In the genomic region with DNA sequence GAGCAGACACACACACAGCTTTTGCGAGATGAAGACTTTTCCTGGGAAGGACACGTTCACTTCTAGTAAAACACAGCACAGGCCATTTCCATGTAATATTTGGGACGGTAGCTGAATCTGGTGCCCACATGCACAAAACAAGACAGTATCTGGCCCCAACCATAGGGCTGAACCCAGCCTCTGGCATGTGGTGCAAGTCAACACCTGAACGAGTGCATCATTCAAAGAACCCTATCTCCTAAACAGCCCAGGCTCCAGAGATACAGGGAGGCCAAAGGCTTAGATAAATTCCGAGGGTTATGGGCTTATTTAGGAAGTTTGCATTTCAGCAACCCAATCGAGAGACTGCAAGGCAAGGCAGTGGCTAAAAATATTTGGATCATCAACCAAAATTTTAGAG, we compare ENCODE assay signal across 19 cellular contexts. TPM values are rescaled to one million over a fixed set of nuclear protein-coding genes. Genes with fewer than 3 reads are reported as not detected.
DNase-seq lines count a peak whose midpoint lies in the region; TF ChIP-seq lines count a peak whose summit lies in the region.
"Had no signal": no experiment of that assay in that cellular context is flagged by ENCODE, and none has a peak within 500 bp of the region (broad histone marks: within the 10 kb centered on the region; RNA-seq: fewer than 3 reads in every experiment).

No MANE protein-coding gene starts in this region.

- CTCF ChIA-PET in activated naive CD4-positive, alpha-beta T cell treated with anti-CD3 and anti-CD28 coated beads, Interleukin-2, amount 10 ng/mL, durations not matched to agents 7 days and 5 days (lab: Charles Lee) = no interaction called here

- DNase-seq in activated naive CD4-positive, alpha-beta T cell treated with anti-CD3 and anti-CD28 coated beads, Interleukin-2, amount 10 ng/mL, durations not matched to agents 7 days and 5 days = peak; percentile 3
- DNase-seq in activated naive CD4-positive, alpha-beta T cell (lab: John Stamatoyannopoulos, UW) = no peak
- peak; percentile 26 for DNase-seq in ecto neural progenitor cell (ENCODE audit: low spot score)
- no peak for DNase-seq in neural progenitor cell (ENCODE audit: low spot score)
- DNase-seq in NAMALWA (ENCODE audit: low spot score) = no peak
- no peak for DNase-seq in NCI-H1694 (lab: John Stamatoyannopoulos, UW)
- no peak for DNase-seq in NCI-H1417 (lab: John Stamatoyannopoulos, UW)
- no peak for DNase-seq in GM10266 (ENCODE audit: extremely low spot score)
- DNase-seq: activated CD4-positive, alpha-beta T cell treated with anti-CD3 and anti-CD28 coated beads, Interleukin-2, amount 10 ng/mL, durations not matched to agents 7 days and 5 days; activated gamma-delta T cell treated with Interleukin-2 at 50 U/mL for 16 hours; Calu3; NCI-H2107; NCI-H446 treated with DMSO at 0.1 percent for 48 hours; psoas muscle; SK-N-SH; stimulated activated naive CD8-positive, alpha-beta T cell treated with anti-CD3 and anti-CD28 coated beads, Interleukin-15, amount 100 ng/mL, for 72 hours; T-helper 17 cell had no signal

- H2AFZ ChIP-seq in neural progenitor cell (replicated peaks) = no peak overlapping the region

- H3F3A ChIP-seq in neural progenitor cell (ENCODE audit: low read depth) = peaks cover 28% of the 10 kb centered on the region

- H4K20me1 ChIP-seq in neural progenitor cell (ENCODE audit: low read depth) = peaks cover 16% of the 10 kb centered on the region

- H3K27ac Mint-ChIP-seq in activated naive CD4-positive, alpha-beta T cell treated with anti-CD3 and anti-CD28 coated beads, Interleukin-2, amount 10 ng/mL, durations not matched to agents 7 days and 5 days = no peak overlapping the region
- no peak overlapping the region for H3K27ac Mint-ChIP-seq in neural progenitor cell
- H3K27ac Mint-ChIP-seq: stimulated activated naive CD8-positive, alpha-beta T cell treated with anti-CD3 and anti-CD28 coated beads, Interleukin-15, amount 100 ng/mL, for 72 hours; T-helper 17 cell had no signal

- peaks cover 11% of the 10 kb centered on the region for H3K4me1 ChIP-seq in neural progenitor cell

- H3K9me3 ChIP-seq in neural progenitor cell (ENCODE audit: low read depth) = peaks cover 5% of the 10 kb centered on the region

- H3K27me3 ChIP-seq in neural progenitor cell = no peaks in the 10 kb centered on the region
- H3K27me3 ChIP-seq: BLaER1, tibial nerve had no signal

- no peak for TF ChIP-seq CTCF in neural progenitor cell (IDR thresholded peaks at IDR 0.05)
- no peak for TF ChIP-seq CTCF in GM10266 (IDR thresholded peaks at IDR 0.05; ENCODE audit: control insufficient read depth, insufficient read depth, low read depth, missing control alignments)

- peaks cover 6% of the 10 kb centered on the region for H3K36me3 ChIP-seq in neural progenitor cell

- no peak overlapping the region for H3K4me3 ChIP-seq in neural progenitor cell
- H3K4me3 ChIP-seq: BLaER1, psoas muscle, tibial nerve had no signal

- peaks cover 14% of the 10 kb centered on the region for H3K36me3 Mint-ChIP-seq in activated naive CD4-positive, alpha-beta T cell treated with anti-CD3 and anti-CD28 coated beads, Interleukin-2, amount 10 ng/mL, durations not matched to agents 7 days and 5 days
- H3K36me3 Mint-ChIP-seq in neural progenitor cell = peaks cover 12% of the 10 kb centered on the region

- H3K4me1 Mint-ChIP-seq in activated naive CD4-positive, alpha-beta T cell treated with anti-CD3 and anti-CD28 coated beads, Interleukin-2, amount 10 ng/mL, durations not matched to agents 7 days and 5 days = peaks cover 19% of the 10 kb centered on the region
- peaks cover 18% of the 10 kb centered on the region for H3K4me1 Mint-ChIP-seq in neural progenitor cell

- peaks cover 24% of the 10 kb centered on the region for H3K27me3 Mint-ChIP-seq in activated naive CD4-positive, alpha-beta T cell treated with anti-CD3 and anti-CD28 coated beads, Interleukin-2, amount 10 ng/mL, durations not matched to agents 7 days and 5 days
- peaks cover 9% of the 10 kb centered on the region for H3K27me3 Mint-ChIP-seq in neural progenitor cell (ENCODE audit: insufficient read depth, low read depth)
- H3K27me3 Mint-ChIP-seq: stimulated activated naive CD8-positive, alpha-beta T cell treated with anti-CD3 and anti-CD28 coated beads, Interleukin-15, amount 100 ng/mL, for 72 hours had no signal

- no peak overlapping the region for H3K4me3 Mint-ChIP-seq in activated naive CD4-positive, alpha-beta T cell treated with anti-CD3 and anti-CD28 coated beads, Interleukin-2, amount 10 ng/mL, durations not matched to agents 7 days and 5 days
- peak overlapping the region; percentile 3 for H3K4me3 Mint-ChIP-seq in neural progenitor cell

- H3K4me2 ChIP-seq in neural progenitor cell = no peak overlapping the region
- H3K4me2 ChIP-seq: BLaER1, SK-N-SH had no signal

- H3K27ac ChIP-seq in neural progenitor cell = no peak overlapping the region
- H3K27ac ChIP-seq: BLaER1, psoas muscle, tibial nerve had no signal

- H3K9ac ChIP-seq in neural progenitor cell = no peak overlapping the region
- H3K9ac ChIP-seq: BLaER1, SK-N-SH had no signal

- peaks cover 17% of the 10 kb centered on the region for H3K79me2 ChIP-seq in neural progenitor cell (ENCODE audit: low read depth)

- no peaks in the 10 kb centered on the region for H3K9me3 Mint-ChIP-seq in activated naive CD4-positive, alpha-beta T cell treated with anti-CD3 and anti-CD28 coated beads, Interleukin-2, amount 10 ng/mL, durations not matched to agents 7 days and 5 days
- H3K9me3 Mint-ChIP-seq in neural progenitor cell = peaks cover 4% of the 10 kb centered on the region

RNA-seq across cellular contexts. Expression of gene TFDP1, which starts 2.7 kb away (rescaled TPM):
- total RNA-seq in neural progenitor cell (ENCODE audit: low replicate concordance) = 57.5 and 88.6 TPM in 2 replicates

Comparison
In these comparisons a context has a peak if more than half of its experiments do, and no peak if none do; other contexts are left out.
1. DNase-seq: peak in activated naive CD4-positive, alpha-beta T cell treated with anti-CD3 and anti-CD28 coated beads, Interleukin-2, amount 10 ng/mL, durations not matched to agents 7 days and 5 days (single experiment) and ecto neural progenitor cell (single experiment); none in activated naive CD4-positive, alpha-beta T cell (0 of 4), neural progenitor cell (single experiment), NAMALWA (single experiment), NCI-H1694 (single experiment), NCI-H1417 (0 of 3) and GM10266 (single experiment).